Comparison of ENCODE assay signal across 25 cellular contexts in the genomic region with DNA sequence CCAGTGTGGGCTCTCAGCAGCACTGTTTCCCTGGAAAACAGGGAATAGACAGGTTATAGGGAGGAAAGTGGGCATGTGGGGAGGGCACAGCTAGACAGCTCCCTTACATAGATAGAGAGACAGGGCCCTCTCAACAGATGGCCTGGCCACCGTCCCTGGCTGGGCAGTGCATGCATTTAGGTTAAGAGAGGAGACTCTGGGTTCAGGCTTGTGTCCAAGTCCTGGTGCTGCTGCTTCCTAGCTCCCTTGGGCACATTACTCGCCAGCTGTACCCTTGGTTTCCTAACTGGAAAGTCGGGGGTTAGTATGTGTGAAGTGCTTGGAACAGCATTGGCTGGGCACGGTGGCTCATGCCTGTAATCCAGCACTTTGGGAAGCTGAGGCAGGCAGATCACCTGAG. TPM values are rescaled to one million over a fixed set of nuclear protein-coding genes. Genes with fewer than 3 reads are reported as not detected.
DNase-seq lines count a peak whose midpoint lies in the region; ATAC-seq lines count a peak whose summit lies in the region.
"Had no signal": no experiment of that assay in that cellular context is flagged by ENCODE, and none has a peak within 500 bp of the region (broad histone marks: within the 10 kb centered on the region; RNA-seq: fewer than 3 reads in every experiment).

No MANE protein-coding gene starts in this region.

- peak overlapping the region in 1 of 2 experiments; percentile 10 for H3K18ac ChIP-seq in mesenchymal stem cell (ENCODE audit: low read depth in 1 of 2, low read length in 2 of 2)

- H2BK120ac ChIP-seq in mesenchymal stem cell (ENCODE audit: low read depth, low read length) = no peak overlapping the region

- H3K4me2 ChIP-seq in mesenchymal stem cell (ENCODE audit: low read length, poor library complexity, severe bottlenecking) = no peak overlapping the region

- H2AK5ac ChIP-seq in mesenchymal stem cell (ENCODE audit: low read length, severe bottlenecking) = no peak overlapping the region

- H4K8ac ChIP-seq in mesenchymal stem cell (ENCODE audit: low read length) = peak overlapping the region; percentile 28

- no peak overlapping the region for H3K23ac ChIP-seq in mesenchymal stem cell (ENCODE audit: low read length in 2 of 2)

- H3K4me1 ChIP-seq in mesenchymal stem cell (ENCODE audit: control insufficient read depth, insufficient read depth, low read depth, low read length) (peaks cover 14% of the 10 kb centered on the region), skeletal muscle tissue (ENCODE audit: control insufficient read depth in 3 of 3, insufficient read depth in 3 of 3, low read length in 3 of 3) (peaks cover 35 to 39% (median 38%) of the 10 kb centered on the region in 3 donors)
- H3K4me1 ChIP-seq: lower lobe of right lung had no signal

- H3K9me3 ChIP-seq in mesenchymal stem cell (ENCODE audit: control insufficient read depth, low read length) (peaks cover 6% of the 10 kb centered on the region), skeletal muscle tissue (ENCODE audit: control insufficient read depth in 3 of 3, low read length in 3 of 3) (no peaks in the 10 kb centered on the region)
- H3K9me3 ChIP-seq: lower lobe of right lung, sigmoid colon had no signal

- H3K27ac ChIP-seq in mesenchymal stem cell (ENCODE audit: low read length, poor library complexity, severe bottlenecking) = no peak overlapping the region
- H3K27ac ChIP-seq in skeletal muscle tissue (ENCODE audit: low read depth, low read length) = peak overlapping the region; percentile 40
- H3K27ac ChIP-seq: coronary artery, lower lobe of right lung, sigmoid colon had no signal

- WGBS in mesenchymal stem cell = 90% methylated on average over 4 of the region's 4 CpGs

- H3K4me3 ChIP-seq in mesenchymal stem cell (ENCODE audit: insufficient read depth in 1 of 2, low read depth in 1 of 2, low read length in 2 of 2) (no peak overlapping the region), skeletal muscle tissue (ENCODE audit: low read length in 3 of 3) (peak overlapping the region in 1 of 3 donors; percentile 17)
- H3K4me3 ChIP-seq: coronary artery, K562, lower lobe of right lung, sigmoid colon had no signal

- H3K9ac ChIP-seq in mesenchymal stem cell (ENCODE audit: low read length) (no peak overlapping the region), skeletal muscle tissue (ENCODE audit: low read depth in 1 of 3, low read length in 3 of 3) (peak overlapping the region in 2 of 3 donors; percentile 33 to 50)

- ATAC-seq in GM19463 (IDR thresholded peaks at IDR 0.05; ENCODE audit: unreplicated experiment) = no peak
- ATAC-seq: effector memory CD8-positive, alpha-beta T cell; K562; PC-3 had no signal

- H4K91ac ChIP-seq in mesenchymal stem cell (ENCODE audit: low read length) = no peak overlapping the region

- no peak overlapping the region for H3K4ac ChIP-seq in mesenchymal stem cell (ENCODE audit: low read depth in 1 of 2, low read length in 2 of 2)

- DNase-seq in NCI-H524 (lab: John Stamatoyannopoulos, UW) = peak; percentile 29 to 43
- no peak for DNase-seq in NCI-H524 treated with DMSO at 0.1 percent for 48 hours (lab: John Stamatoyannopoulos, UW)
- DNase-seq in NCI-H1092 treated with DMSO at 0.1 percent for 48 hours (lab: John Stamatoyannopoulos, UW) = peak; percentile 58
- no peak for DNase-seq in mesenchymal stem cell
- DNase-seq in SIG-M5 (lab: John Stamatoyannopoulos, UW) = no peak
- DNase-seq in COLO829 (ENCODE audit: low spot score) = no peak
- DNase-seq: activated CD4-positive, alpha-beta T cell treated with anti-CD3 and anti-CD28 coated beads, Interleukin-2, amount 50 U/mL, for 4 hours; activated CD4-positive, CD25-positive, alpha-beta regulatory T cell; activated naive CD4-positive, alpha-beta T cell treated with anti-CD3 and anti-CD28 coated beads, Interleukin-2, amount 10 ng/mL, durations not matched to agents 7 days and 5 days; AML-193; CD4-positive, alpha-beta T cell; effector memory CD8-positive, alpha-beta T cell; erythroblast; lower lobe of right lung; NCI-H1930; NK-92 treated with Interleukin-12 subunit alpha and Interleukin-12 subunit beta, amount 100 ng/mL, for 24 hours; PC-3; Right ventricle myocardium superior; sigmoid colon; stimulated activated CD4-positive, alpha-beta T cell treated with anti-CD3 and anti-CD28 coated beads, Interleukin-15, amount 100 ng/mL, for 24 hours; stimulated activated naive CD4-positive, alpha-beta T cell treated with Interleukin-2 at 50 U/mL for 16 hours had no signal

- no peak overlapping the region for H3K14ac ChIP-seq in mesenchymal stem cell (ENCODE audit: low read length in 2 of 2)

- H3K79me1 ChIP-seq in mesenchymal stem cell (replicated peaks; ENCODE audit: low read length, poor library complexity, severe bottlenecking) = peaks cover 29% of the 10 kb centered on the region

- no peak overlapping the region for H2AFZ ChIP-seq in mesenchymal stem cell (ENCODE audit: low read depth, low read length)

- no peak overlapping the region for H2BK5ac ChIP-seq in mesenchymal stem cell (ENCODE audit: low read depth, low read length, poor library complexity, severe bottlenecking)

- no peaks in the 10 kb centered on the region for H3K27me3 ChIP-seq in mesenchymal stem cell (ENCODE audit: control insufficient read depth in 1 of 2, insufficient read depth in 1 of 2, low read length in 2 of 2)
- H3K27me3 ChIP-seq in skeletal muscle tissue (ENCODE audit: control insufficient read depth in 3 of 3, insufficient read depth in 3 of 3, low read length in 3 of 3) = no peaks in the 10 kb centered on the region
- H3K27me3 ChIP-seq: sigmoid colon had no signal

- H2BK15ac ChIP-seq in mesenchymal stem cell (ENCODE audit: low read depth, poor library complexity, severe bottlenecking) = no peak overlapping the region

- H3K36me3 ChIP-seq in mesenchymal stem cell (ENCODE audit: control insufficient read depth in 1 of 2, insufficient read depth in 2 of 2, low read depth in 1 of 2, low read length in 2 of 2) = peaks cover 16 to 57% of the 10 kb centered on the region in 2 experiments
- H3K36me3 ChIP-seq in skeletal muscle tissue (ENCODE audit: control insufficient read depth in 3 of 3, insufficient read depth in 3 of 3, low read length in 3 of 3) = peaks cover under 1 to 4% (median under 1%) of the 10 kb centered on the region in 3 donors

- no peak overlapping the region for H2BK12ac ChIP-seq in mesenchymal stem cell (ENCODE audit: low read length in 2 of 2)

RNA-seq across cellular contexts. Expression of gene PLOD1, which starts 9.1 kb away (rescaled TPM):
- polyA plus RNA-seq in mesenchymal stem cell (2013, experiment 1 of 2) = 269 TPM
- polyA plus RNA-seq in mesenchymal stem cell (2013, experiment 2 of 2) = 276 TPM
- 97.6 TPM for total RNA-seq in skeletal muscle tissue

RNA-seq across cellular contexts. Expression of gene KIAA2013, which starts 17.4 kb away (rescaled TPM):
- 27.9 TPM for polyA plus RNA-seq in mesenchymal stem cell (2013, experiment 1 of 2)
- 27.6 TPM for polyA plus RNA-seq in mesenchymal stem cell (2013, experiment 2 of 2)
- total RNA-seq in skeletal muscle tissue = 20.9 TPM

RNA-seq across cellular contexts. Expression of gene MFN2, which starts 36.6 kb away (rescaled TPM):
- polyA plus RNA-seq in mesenchymal stem cell (2013, experiment 1 of 2) = 32.9 TPM
- polyA plus RNA-seq in mesenchymal stem cell (2013, experiment 2 of 2) = 32.5 TPM
- 37.6 TPM for total RNA-seq in skeletal muscle tissue

Comparison
In these comparisons a context has a peak if more than half of its experiments do, and no peak if none do; other contexts are left out.
1. DNase-seq: peak in NCI-H524 (2 of 2) and NCI-H1092 treated with DMSO at 0.1 percent for 48 hours (single experiment); none in NCI-H524 treated with DMSO at 0.1 percent for 48 hours (single experiment), mesenchymal stem cell (single experiment), SIG-M5 (single experiment) and COLO829 (single experiment).